ENCODE assay signal across 8 cellular contexts in genomic region chr3:98522538-98523281, GRCh38. TPM values are rescaled to one million over a fixed set of nuclear protein-coding genes. Genes with fewer than 3 reads are reported as not detected.
DNase-seq lines count a peak whose midpoint lies in the region; ATAC-seq lines count a peak whose summit lies in the region.

Gene CLDND1, minus strand, starts transcription at chr3:98522902. Its CDS starts 1,478 bp downstream, at chr3:98521424.

- peak within 1 kb of the TSS; percentile 85 for H3K4me3 Mint-ChIP-seq in dendritic cell treated with granulocyte-macrophage colony-stimulating factor and Interleukin-4, amounts not matched to agents 40 ng/mL and 50 ng/mL, for 4 days

- no peaks in the 10 kb centered on the region for H3K9me3 Mint-ChIP-seq in dendritic cell treated with granulocyte-macrophage colony-stimulating factor and Interleukin-4, amounts not matched to agents 40 ng/mL and 50 ng/mL, for 4 days

- peak within 1 kb of the TSS; percentile 98 for H3K27ac Mint-ChIP-seq in dendritic cell treated with granulocyte-macrophage colony-stimulating factor and Interleukin-4, amounts not matched to agents 40 ng/mL and 50 ng/mL, for 4 days

- ATAC-seq in GM19372 (IDR thresholded peaks at IDR 0.05; ENCODE audit: low read depth, unreplicated experiment) (peak; percentile 79), HG03558 (IDR thresholded peaks at IDR 0.05; ENCODE audit: extremely low read depth, unreplicated experiment) (peak; percentile 67), left lobe of liver (peak; percentile 96)

- peaks cover 49% of the 10 kb centered on the region for H3K36me3 Mint-ChIP-seq in dendritic cell treated with granulocyte-macrophage colony-stimulating factor and Interleukin-4, amounts not matched to agents 40 ng/mL and 50 ng/mL, for 4 days (ENCODE audit: low read depth)

- DNase-seq in C1 segment of cervical spinal cord (lab: John Stamatoyannopoulos, UW) (peak; percentile 69 to 100 (median 96)), NCI-H748 treated with DMSO at 0.1 percent for 48 hours (lab: John Stamatoyannopoulos, UW) (peak; percentile 73), left lobe of liver (ENCODE audit: low spot score) (peak; percentile 99)
- peak; percentile 87 to 92 for DNase-seq in activated CD4-positive, alpha-beta T cell treated with anti-CD3 and anti-CD28 coated beads, Interleukin-2, amount 50 U/mL, for 24 hours (ENCODE audit: low read depth in 1 of 2, low spot score in 1 of 2)
- peak; percentile 95 for DNase-seq in stimulated activated CD4-positive, alpha-beta T cell treated with anti-CD3 and anti-CD28 coated beads, Interleukin-2, amount 100 ng/mL, for 4 hours (ENCODE audit: low read depth)

- no peaks in the 10 kb centered on the region for H3K27me3 Mint-ChIP-seq in dendritic cell treated with granulocyte-macrophage colony-stimulating factor and Interleukin-4, amounts not matched to agents 40 ng/mL and 50 ng/mL, for 4 days

- H3K4me1 Mint-ChIP-seq in dendritic cell treated with granulocyte-macrophage colony-stimulating factor and Interleukin-4, amounts not matched to agents 40 ng/mL and 50 ng/mL, for 4 days (ENCODE audit: low read depth) = peaks cover 35% of the 10 kb centered on the region

- intact Hi-C loops in dendritic cell treated with granulocyte-macrophage colony-stimulating factor and Interleukin-4, amounts not matched to agents 40 ng/mL and 50 ng/mL, for 4 days (cut with micrococcal nuclease) = loop anchor here (1.0 to 10.0 kb wide), 7 partner anchors 40 to 758 kb away; partner anchors contain the start of genes ARL6, CPOX, CRYBG3 and DCBLD2

RNA-seq across cellular contexts. Expression of gene CLDND1, which starts in this region (rescaled TPM):
- 34.8 TPM for total RNA-seq in left lobe of liver

Comparison
In these comparisons a context has a peak if more than half of its experiments do, and no peak if none do; other contexts are left out.
1. Peak in every context shown above with its lines: DNase-seq and ATAC-seq.